ENCODE assay signal across 8 cellular contexts in the genomic region with DNA sequence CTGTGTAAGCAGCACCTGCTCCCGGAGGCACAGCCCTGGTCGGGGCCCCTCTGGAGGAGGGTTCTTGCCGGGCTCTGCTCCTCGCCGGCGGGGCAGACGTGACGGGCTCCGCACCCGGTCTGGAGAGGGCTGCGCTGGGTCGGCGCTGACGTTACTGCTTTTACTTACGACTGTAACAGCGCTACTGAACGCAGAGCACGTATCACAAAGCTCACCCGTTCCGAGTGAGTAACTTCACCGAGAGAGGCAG. TPM values are rescaled to one million over a fixed set of nuclear protein-coding genes. Genes with fewer than 3 reads are reported as not detected.
DNase-seq lines count a peak whose midpoint lies in the region; ATAC-seq and TF ChIP-seq lines count a peak whose summit lies in the region.

No MANE protein-coding gene starts in this region.

- H3K27ac ChIP-seq in BLaER1 treated with 17β-estradiol and CSF1 and Interleukin-3, amounts not matched to agents 10 nM and 100 nM, result peak overlapping the region; percentile 91 to 99 (median 96)
- H3K27ac ChIP-seq in epithelial cell of prostate (peak overlapping the region; percentile 93), neural progenitor cell (peak overlapping the region; percentile 92)

- H2AFZ ChIP-seq in neural progenitor cell (replicated peaks), result peak overlapping the region; percentile 99

- peaks cover 25 to 72% (median 40%) of the 10 kb centered on the region in 11 experiments; a peak in 19 of 22 replicates for H4K20me1 ChIP-seq in BLaER1 treated with 17β-estradiol and CSF1 and Interleukin-3, amounts not matched to agents 10 nM and 100 nM
- H4K20me1 ChIP-seq in neural progenitor cell (ENCODE audit: low read depth), result peaks cover 74% of the 10 kb centered on the region

- no peak for TF ChIP-seq CTCF in activated CD8-positive, alpha-beta T cell treated with anti-CD3 and anti-CD28 coated beads for 36 hours (IDR thresholded peaks at IDR 0.05)
- TF ChIP-seq CTCF in neural progenitor cell (IDR thresholded peaks at IDR 0.05), result no peak

- ATAC-seq in GM19438 (IDR thresholded peaks at IDR 0.05; ENCODE audit: low read depth, unreplicated experiment), result peak; percentile 7
- ATAC-seq in activated CD8-positive, alpha-beta T cell treated with anti-CD3 and anti-CD28 coated beads for 36 hours, result peak; percentile 14

- peak overlapping the region; percentile 88 to 98 (median 95) for H3K4me3 Mint-ChIP-seq in IgD-negative memory B cell
- peak overlapping the region; percentile 83 for H3K4me3 Mint-ChIP-seq in activated CD8-positive, alpha-beta T cell treated with anti-CD3 and anti-CD28 coated beads for 36 hours
- peak overlapping the region; percentile 97 for H3K4me3 Mint-ChIP-seq in neural progenitor cell

- H3K9me3 Mint-ChIP-seq in IgD-negative memory B cell (no peaks in the 10 kb centered on the region), neural progenitor cell (no peaks in the 10 kb centered on the region)
- no peaks in the 10 kb centered on the region for H3K9me3 Mint-ChIP-seq in activated CD8-positive, alpha-beta T cell treated with anti-CD3 and anti-CD28 coated beads for 36 hours

- H3K27me3 Mint-ChIP-seq in IgD-negative memory B cell, result no peaks in the 10 kb centered on the region
- H3K27me3 Mint-ChIP-seq in activated CD8-positive, alpha-beta T cell treated with anti-CD3 and anti-CD28 coated beads for 36 hours, result no peaks in the 10 kb centered on the region
- peaks cover 15% of the 10 kb centered on the region for H3K27me3 Mint-ChIP-seq in neural progenitor cell (ENCODE audit: insufficient read depth, low read depth)

- H3K4me1 Mint-ChIP-seq in IgD-negative memory B cell, result peaks cover 4 to 23% (median 14%) of the 10 kb centered on the region in 3 donors
- peaks cover 21% of the 10 kb centered on the region for H3K4me1 Mint-ChIP-seq in activated CD8-positive, alpha-beta T cell treated with anti-CD3 and anti-CD28 coated beads for 36 hours (ENCODE audit: low read depth)
- peaks cover 28% of the 10 kb centered on the region for H3K4me1 Mint-ChIP-seq in neural progenitor cell

- peak; percentile 79 for DNase-seq in activated CD8-positive, alpha-beta T cell treated with anti-CD3 and anti-CD28 coated beads for 36 hours
- DNase-seq in epithelial cell of prostate (ENCODE audit: low read depth, low spot score) (no peak), neural progenitor cell (ENCODE audit: low spot score) (peak; percentile 81), 8988T (no peak), NCI-H446 treated with DMSO at 0.1 percent for 48 hours (lab: John Stamatoyannopoulos, UW) (no peak)

- peak overlapping the region; percentile 79 to 97 (median 88) for H3K4me3 ChIP-seq in BLaER1 treated with 17β-estradiol and CSF1 and Interleukin-3, amounts not matched to agents 10 nM and 100 nM
- peak overlapping the region; percentile 94 for H3K4me3 ChIP-seq in neural progenitor cell

- intact Hi-C loops in activated CD8-positive, alpha-beta T cell treated with anti-CD3 and anti-CD28 coated beads for 36 hours (cut with micrococcal nuclease), result loop anchor here (10.0 kb wide), 1 partner anchor 76 kb away; a partner anchor contains a TSS

- CTCF ChIA-PET in activated CD8-positive, alpha-beta T cell treated with anti-CD3 and anti-CD28 coated beads for 36 hours (lab: Charles Lee), result interaction anchor here (1.4 to 1.8 kb wide), 2 partner anchors 12 to 17 kb away, joined by 3 to 5 read pairs; no protein-coding TSS in a partner anchor

- H3K9me3 ChIP-seq in BLaER1 treated with 17β-estradiol and CSF1 and Interleukin-3, amounts not matched to agents 10 nM and 100 nM (replicated peaks in 1 of 11), result no peaks in the 10 kb centered on the region
- H3K9me3 ChIP-seq in neural progenitor cell (ENCODE audit: low read depth), result no peaks in the 10 kb centered on the region

- H3F3A ChIP-seq in neural progenitor cell (ENCODE audit: low read depth), result peaks cover 23% of the 10 kb centered on the region

- POLR2A ChIA-PET in activated CD8-positive, alpha-beta T cell treated with anti-CD3 and anti-CD28 coated beads for 36 hours (lab: Charles Lee), result interaction anchor here (0.7 to 1.9 kb wide), 13 partner anchors 9 to 108 kb away, joined by 3 to 8 read pairs (median 4); a partner anchor contains a TSS

- peaks cover 32% of the 10 kb centered on the region for H3K79me2 ChIP-seq in neural progenitor cell (ENCODE audit: low read depth)

- H3K27ac Mint-ChIP-seq in IgD-negative memory B cell, result peak overlapping the region; percentile 90 to 98 (median 97)
- peak overlapping the region; percentile 98 for H3K27ac Mint-ChIP-seq in activated CD8-positive, alpha-beta T cell treated with anti-CD3 and anti-CD28 coated beads for 36 hours
- peak overlapping the region; percentile 74 for H3K27ac Mint-ChIP-seq in neural progenitor cell

- H3K36me3 ChIP-seq in BLaER1 treated with 17β-estradiol and CSF1 and Interleukin-3, amounts not matched to agents 10 nM and 100 nM, result peaks cover 0 to 5% (median 0%) of the 10 kb centered on the region in 11 experiments; a peak in 5 of 22 replicates
- H3K36me3 ChIP-seq in neural progenitor cell, result no peaks in the 10 kb centered on the region

- H3K4me1 ChIP-seq in BLaER1 treated with 17β-estradiol and CSF1 and Interleukin-3, amounts not matched to agents 10 nM and 100 nM, result peaks cover 55 to 70% (median 61%) of the 10 kb centered on the region in 10 experiments
- H3K4me1 ChIP-seq in neural progenitor cell, result peaks cover 6% of the 10 kb centered on the region

- H3K27me3 ChIP-seq in BLaER1 treated with 17β-estradiol and CSF1 and Interleukin-3, amounts not matched to agents 10 nM and 100 nM, result no peaks in the 10 kb centered on the region
- peaks cover 47% of the 10 kb centered on the region for H3K27me3 ChIP-seq in neural progenitor cell

- H3K9ac ChIP-seq in BLaER1 treated with 17β-estradiol and CSF1 and Interleukin-3, amounts not matched to agents 10 nM and 100 nM, result peak overlapping the region; percentile 91 to 99 (median 96)
- H3K9ac ChIP-seq in neural progenitor cell, result peak overlapping the region; percentile 78

- H3K36me3 Mint-ChIP-seq in IgD-negative memory B cell (no peaks in the 10 kb centered on the region), neural progenitor cell (peaks cover 2% of the 10 kb centered on the region)
- H3K36me3 Mint-ChIP-seq in activated CD8-positive, alpha-beta T cell treated with anti-CD3 and anti-CD28 coated beads for 36 hours (ENCODE audit: low read depth), result peaks cover 13% of the 10 kb centered on the region

- peak overlapping the region; percentile 87 to 100 (median 94) for H3K4me2 ChIP-seq in BLaER1 treated with 17β-estradiol and CSF1 and Interleukin-3, amounts not matched to agents 10 nM and 100 nM
- peak overlapping the region; percentile 94 for H3K4me2 ChIP-seq in neural progenitor cell

RNA-seq across cellular contexts. Expression of a gene that starts 1.3 kb away (rescaled TPM):
- polyA plus RNA-seq in IgD-negative memory B cell, result 14.7 TPM
- total RNA-seq in activated CD8-positive, alpha-beta T cell treated with anti-CD3 and anti-CD28 coated beads for 36 hours, result 1 to 10 TPM; 8.1 to 8.8 TPM
- 6.0 and 30.0 TPM in 2 replicates for total RNA-seq in neural progenitor cell (ENCODE audit: low replicate concordance)

RNA-seq across cellular contexts. Expression of a gene that starts 18.8 kb away (rescaled TPM):
- polyA plus RNA-seq in IgD-negative memory B cell, result 18.9 TPM
- total RNA-seq in activated CD8-positive, alpha-beta T cell treated with anti-CD3 and anti-CD28 coated beads for 36 hours, result 10 to 100 TPM; 18.5 to 18.6 TPM
- total RNA-seq in neural progenitor cell (ENCODE audit: low replicate concordance), result 16.1 and 60.7 TPM in 2 replicates

RNA-seq across cellular contexts. Expression of a gene that starts 21.8 kb away (rescaled TPM):
- 4.5 TPM for polyA plus RNA-seq in IgD-negative memory B cell
- under 1 TPM; 0.41 to 0.72 TPM for total RNA-seq in activated CD8-positive, alpha-beta T cell treated with anti-CD3 and anti-CD28 coated beads for 36 hours
- 0.28 TPM in 1 of 2 replicates, not detected in the other for total RNA-seq in neural progenitor cell (ENCODE audit: low replicate concordance)

RNA-seq across cellular contexts. Expression of a gene that starts 28.4 kb away (rescaled TPM):
- polyA plus RNA-seq in IgD-negative memory B cell, result not detected
- total RNA-seq in activated CD8-positive, alpha-beta T cell treated with anti-CD3 and anti-CD28 coated beads for 36 hours, result not detected
- not detected in 2 replicates for total RNA-seq in neural progenitor cell (ENCODE audit: low replicate concordance)

RNA-seq across cellular contexts. Expression of a gene that starts 42.2 kb away (rescaled TPM):
- polyA plus RNA-seq in IgD-negative memory B cell, result not detected
- total RNA-seq in activated CD8-positive, alpha-beta T cell treated with anti-CD3 and anti-CD28 coated beads for 36 hours, result under 1 TPM in 1 of 2 experiments, not detected in 1; 0.25 TPM
- 5.9 and 22.5 TPM in 2 replicates for total RNA-seq in neural progenitor cell (ENCODE audit: low replicate concordance)

Comparison
In these comparisons a context has a peak if more than half of its experiments do, and no peak if none do; other contexts are left out.
1. DNase-seq: peak in activated CD8-positive, alpha-beta T cell treated with anti-CD3 and anti-CD28 coated beads for 36 hours (single experiment) and neural progenitor cell (single experiment); none in epithelial cell of prostate (single experiment), 8988T (single experiment) and NCI-H446 treated with DMSO at 0.1 percent for 48 hours (single experiment).
2. Peak in every context shown above with its lines, with median percentiles within 50 percentile points of each other: H3K27ac ChIP-seq, H3K27ac Mint-ChIP-seq and H3K4me3 Mint-ChIP-seq.